ENCODE assay signal across 8 cellular contexts in the genomic region with DNA sequence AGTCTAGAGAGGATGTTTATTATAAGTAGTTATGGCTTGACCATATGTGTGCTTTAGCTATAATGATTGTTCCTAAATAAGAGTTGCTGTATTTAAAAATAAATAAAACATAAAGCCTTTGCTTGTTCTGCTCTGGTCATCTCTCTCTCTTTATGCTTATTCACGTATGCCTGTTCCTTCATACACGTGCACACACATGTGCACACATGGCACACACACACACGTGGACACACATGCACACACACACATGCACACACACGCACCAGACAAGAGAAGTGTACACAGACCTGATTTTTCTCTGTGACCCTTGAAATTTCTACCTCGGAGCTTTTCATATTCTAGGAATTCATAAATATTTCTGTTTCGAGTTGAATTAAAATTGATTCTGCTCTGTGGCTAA.
"Had no signal": no experiment of that assay in that cellular context is flagged by ENCODE, and none has a peak within 500 bp of the region (broad histone marks: within the 10 kb centered on the region; RNA-seq: fewer than 3 reads in every experiment).

No MANE protein-coding gene starts in this region.

- FAIRE-seq: G401.6, GM12878, GM12891, GM12892, GM18507, GM19239 had no signal

- ATAC-seq: GM12878 had no signal

- H3K4me3 ChIP-seq: GM12878 had no signal

- DNase-seq: GDM1, GF-D8 had no signal
